Comparison of ENCODE assay signal across 14 cellular contexts in genomic region chr17:64226132-64226531, GRCh38. TPM values are rescaled to one million over a fixed set of nuclear protein-coding genes. Genes with fewer than 3 reads are reported as not detected.
A peak's percentile ranks its signal among the peaks of the same experiment; 100 is the strongest.
DNase-seq lines count a peak whose midpoint lies in the region; TF ChIP-seq lines count a peak whose summit lies in the region.
"Had no signal": no experiment of that assay in that cellular context is flagged by ENCODE, and none has a peak within 500 bp of the region (broad histone marks: within the 10 kb centered on the region; RNA-seq: fewer than 3 reads in every experiment).

No MANE protein-coding gene starts in this region.

- DNase-seq in AG10803 (ENCODE audit: low read depth) (peak; percentile 71), WERI-Rb-1 (no peak), coronary artery (ENCODE audit: low spot score) (no peak), osteocyte (ENCODE audit: extremely low spot score, unreplicated experiment) (peak; percentile 10), HuH-7 (ENCODE audit: low spot score) (no peak), islet precursor cell (no peak), GM19238 (ENCODE audit: insufficient read length, low spot score) (no peak)
- DNase-seq: ACHN; C1 segment of cervical spinal cord; Calu3; CD4-positive, alpha-beta T cell; DMS 273 treated with DMSO at 0.1 percent for 48 hours had no signal

- no peaks in the 10 kb centered on the region for H3K27me3 ChIP-seq in WERI-Rb-1 (ENCODE audit: insufficient read depth, low read depth, severe bottlenecking)

- H3K27ac ChIP-seq in WERI-Rb-1 (peak overlapping the region; percentile 82), coronary artery (peak overlapping the region; percentile 19 to 50)

- H3K27ac Mint-ChIP-seq in osteocyte (ENCODE audit: unreplicated experiment), result peak overlapping the region; percentile 60
- H3K27ac Mint-ChIP-seq: B cell; CD4-positive, alpha-beta T cell had no signal

- H3K9me3 Mint-ChIP-seq in osteocyte (ENCODE audit: unreplicated experiment), result peaks cover 3% of the 10 kb centered on the region

- TF ChIP-seq CTCF in AG10803 (conservative IDR thresholded peaks at IDR 0.05; ENCODE audit: low read length), result no peak
- no peak for TF ChIP-seq CTCF in WERI-Rb-1 (IDR thresholded peaks at IDR 0.05; ENCODE audit: low read depth, low read length)
- no peak for TF ChIP-seq CTCF in coronary artery (IDR thresholded peaks at IDR 0.05)
- no peak for TF ChIP-seq CTCF in osteocyte (IDR thresholded peaks at IDR 0.05)

- H3K36me3 Mint-ChIP-seq in osteocyte (ENCODE audit: unreplicated experiment), result peaks cover 10% of the 10 kb centered on the region

- peaks cover 3% of the 10 kb centered on the region; the same call in 1 of the 2 replicates for H3K36me3 ChIP-seq in WERI-Rb-1
- H3K36me3 ChIP-seq: HAP-1 had no signal

- H3K4me1 Mint-ChIP-seq in osteocyte (ENCODE audit: unreplicated experiment), result peaks cover 61% of the 10 kb centered on the region
- H3K4me1 Mint-ChIP-seq: B cell had no signal

- H3K4me3 ChIP-seq in AG10803 (ENCODE audit: low read length) (no peak overlapping the region), WERI-Rb-1 (ENCODE audit: low read depth, low read length) (no peak overlapping the region), coronary artery (no peak overlapping the region)
- H3K4me3 ChIP-seq: HAP-1 had no signal

- no peak overlapping the region for H3K4me3 Mint-ChIP-seq in osteocyte (ENCODE audit: unreplicated experiment)
- H3K4me3 Mint-ChIP-seq: B cell; CD4-positive, alpha-beta T cell had no signal

- H3K27me3 Mint-ChIP-seq in osteocyte (ENCODE audit: unreplicated experiment), result no peaks in the 10 kb centered on the region
- H3K27me3 Mint-ChIP-seq: B cell; CD4-positive, alpha-beta T cell had no signal

- H3K9me3 ChIP-seq in WERI-Rb-1 (ENCODE audit: severe bottlenecking), result peaks cover 3% of the 10 kb centered on the region
- H3K9me3 ChIP-seq: HAP-1 had no signal

RNA-seq across cellular contexts. Expression of gene TEX2, which starts 36.9 kb away (rescaled TPM):
- total RNA-seq in osteocyte, result 72.0 and 73.5 TPM in 2 replicates

Comparison
In these comparisons a context has a peak if more than half of its experiments do, and no peak if none do; other contexts are left out.
1. DNase-seq: peak in AG10803 (single experiment) and osteocyte (single experiment); none in WERI-Rb-1 (single experiment), coronary artery (single experiment), HuH-7 (single experiment), islet precursor cell (single experiment) and GM19238 (single experiment).